34 cellular contexts compared by ENCODE assay signal in the genomic region with DNA sequence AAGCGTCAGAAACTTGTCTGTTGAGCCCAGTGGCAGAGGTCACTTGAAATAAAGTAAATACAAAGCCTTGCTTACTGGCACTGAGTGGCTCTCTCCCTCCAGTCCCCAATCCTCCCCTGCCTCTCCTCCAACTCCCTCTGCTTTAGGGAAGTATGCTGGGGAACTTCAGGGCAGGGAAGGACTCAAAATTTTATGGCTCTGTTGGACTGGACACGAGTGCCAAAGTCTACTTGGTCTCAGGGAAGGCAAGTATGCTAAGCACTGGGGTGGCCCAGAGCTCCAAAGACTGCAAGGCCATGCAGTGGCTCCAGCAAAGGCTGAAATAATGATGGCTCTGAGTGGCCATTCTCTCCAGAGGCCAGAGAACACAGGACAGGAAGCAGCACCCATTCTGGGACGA. TPM values are rescaled to one million over a fixed set of nuclear protein-coding genes. Genes with fewer than 3 reads are reported as not detected.
"Had no signal": no experiment of that assay in that cellular context is flagged by ENCODE, and none has a peak within 500 bp of the region (broad histone marks: within the 10 kb centered on the region; RNA-seq: fewer than 3 reads in every experiment).

No MANE protein-coding gene starts in this region.

- H3K4me1 Mint-ChIP-seq: activated CD8-positive, alpha-beta memory T cell treated with anti-CD3 and anti-CD28 coated beads, Interleukin-2, amount 10 ng/mL, durations not matched to agents 7 days and 5 days; activated naive CD8-positive, alpha-beta T cell treated with anti-CD3 and anti-CD28 coated beads, Interleukin-2, amount 50 U/mL, for 24 hours; brain had no signal

- H3K9me3 ChIP-seq: adrenal gland, ascending aorta, breast epithelium, colonic mucosa, gastrocnemius medialis, heart left ventricle had no signal

- H3K27me3 ChIP-seq: adrenal gland, ascending aorta, breast epithelium, cardiac muscle cell, colonic mucosa, gastrocnemius medialis, heart left ventricle had no signal

- H3K9me3 Mint-ChIP-seq: activated CD4-positive, alpha-beta memory T cell treated with anti-CD3 and anti-CD28 coated beads for 36 hours; activated CD4-positive, alpha-beta T cell treated with anti-CD3 and anti-CD28 coated beads, Interleukin-2, amount 10 ng/mL, durations not matched to agents 24 days and 14 days; activated naive CD8-positive, alpha-beta T cell treated with anti-CD3 and anti-CD28 coated beads for 36 hours; activated naive CD8-positive, alpha-beta T cell treated with anti-CD3 and anti-CD28 coated beads, Interleukin-2, amount 50 U/mL, for 24 hours; activated T-helper 1 cell treated with anti-CD3 and anti-CD28 coated beads, Interleukin-12 subunit alpha, Interleukin-12 subunit beta, Interleukin-2, Interleukin-4 antibody, amounts not matched to agents 30 ng/mL and 10 ng/mL and 1 ng/mL, durations not matched to agents 14 hours and 24 hours and 36 hours had no signal

- H3K4me3 Mint-ChIP-seq: activated CD4-positive, alpha-beta memory T cell treated with anti-CD3 and anti-CD28 coated beads for 36 hours; activated CD4-positive, alpha-beta T cell treated with anti-CD3 and anti-CD28 coated beads for 36 hours; activated CD4-positive, alpha-beta T cell treated with anti-CD3 and anti-CD28 coated beads, Interleukin-2, amount 10 ng/mL, durations not matched to agents 24 days and 14 days; activated CD8-positive, alpha-beta memory T cell treated with anti-CD3 and anti-CD28 coated beads, Interleukin-2, amount 10 ng/mL, durations not matched to agents 7 days and 5 days; activated CD8-positive, alpha-beta T cell treated with anti-CD3 and anti-CD28 coated beads, Interleukin-2, amount 10 ng/mL, durations not matched to agents 7 days and 5 days; activated naive CD8-positive, alpha-beta T cell treated with anti-CD3 and anti-CD28 coated beads for 36 hours; activated naive CD8-positive, alpha-beta T cell treated with anti-CD3 and anti-CD28 coated beads, Interleukin-2, amount 50 U/mL, for 24 hours; activated T-helper 1 cell treated with anti-CD3 and anti-CD28 coated beads, Interleukin-12 subunit alpha, Interleukin-12 subunit beta, Interleukin-2, Interleukin-4 antibody, amounts not matched to agents 30 ng/mL and 10 ng/mL and 1 ng/mL, durations not matched to agents 14 hours and 24 hours and 36 hours; brain had no signal

- DNase-seq: activated CD4-positive, alpha-beta memory T cell treated with anti-CD3 and anti-CD28 coated beads for 36 hours; activated CD4-positive, alpha-beta T cell treated with anti-CD3 and anti-CD28 coated beads for 36 hours; activated CD4-positive, alpha-beta T cell treated with anti-CD3 and anti-CD28 coated beads, Interleukin-2, amount 10 ng/mL, durations not matched to agents 24 days and 14 days; activated CD4-positive, CD25-positive, alpha-beta regulatory T cell; activated CD4-positive, CD25-positive, alpha-beta regulatory T cell treated with anti-CD3 and anti-CD28 coated beads, Interleukin-2, amount 50 U/mL, for 72 hours; activated CD8-positive, alpha-beta memory T cell treated with anti-CD3 and anti-CD28 coated beads, Interleukin-2, amount 10 ng/mL, durations not matched to agents 7 days and 5 days; activated CD8-positive, alpha-beta memory T cell treated with anti-CD3 and anti-CD28 coated beads, Interleukin-2, amount 50 U/mL, for 4 hours; activated CD8-positive, alpha-beta T cell treated with anti-CD3 and anti-CD28 coated beads, Interleukin-2, amount 10 ng/mL, durations not matched to agents 7 days and 5 days; activated gamma-delta T cell; activated naive CD4-positive, alpha-beta T cell; activated naive CD4-positive, alpha-beta T cell treated with anti-CD3 and anti-CD28 coated beads, Interleukin-2, amount 50 U/mL, for 16 hours; activated naive CD8-positive, alpha-beta T cell treated with anti-CD3 and anti-CD28 coated beads for 36 hours; activated naive CD8-positive, alpha-beta T cell treated with anti-CD3 and anti-CD28 coated beads, Interleukin-2, amount 50 U/mL, for 24 hours; activated T-cell treated with anti-CD3 and anti-CD28 coated beads, Interleukin-2, amount 50 U/mL, for 1 hour; activated T-cell treated with anti-CD3 and anti-CD28 coated beads, Interleukin-2, amount 50 U/mL, for 48 hours; adrenal gland; central memory CD4-positive, alpha-beta T cell; cerebellar nuclear complex; colonic mucosa; effector CD8-positive, alpha-beta T cell; foreskin fibroblast; gastrocnemius medialis; glutamatergic neuron; heart left ventricle; T-helper 1 cell; T-helper 2 cell had no signal

- H3K4me1 ChIP-seq: adrenal gland, ascending aorta, breast epithelium, colonic mucosa, gastrocnemius medialis, heart left ventricle had no signal

- H3K27ac Mint-ChIP-seq: activated CD4-positive, alpha-beta memory T cell treated with anti-CD3 and anti-CD28 coated beads for 36 hours; activated CD4-positive, alpha-beta T cell treated with anti-CD3 and anti-CD28 coated beads for 36 hours; activated CD4-positive, alpha-beta T cell treated with anti-CD3 and anti-CD28 coated beads, Interleukin-2, amount 10 ng/mL, durations not matched to agents 24 days and 14 days; activated CD8-positive, alpha-beta memory T cell treated with anti-CD3 and anti-CD28 coated beads, Interleukin-2, amount 10 ng/mL, durations not matched to agents 7 days and 5 days; activated CD8-positive, alpha-beta T cell treated with anti-CD3 and anti-CD28 coated beads, Interleukin-2, amount 10 ng/mL, durations not matched to agents 7 days and 5 days; activated naive CD8-positive, alpha-beta T cell treated with anti-CD3 and anti-CD28 coated beads for 36 hours; activated naive CD8-positive, alpha-beta T cell treated with anti-CD3 and anti-CD28 coated beads, Interleukin-2, amount 50 U/mL, for 24 hours; activated T-helper 1 cell treated with anti-CD3 and anti-CD28 coated beads, Interleukin-12 subunit alpha, Interleukin-12 subunit beta, Interleukin-2, Interleukin-4 antibody, amounts not matched to agents 30 ng/mL and 10 ng/mL and 1 ng/mL, durations not matched to agents 14 hours and 24 hours and 36 hours; brain had no signal

- H3K27ac ChIP-seq: adrenal gland, ascending aorta, breast epithelium, cardiac muscle cell, colonic mucosa, gastrocnemius medialis, heart left ventricle had no signal

- H3K4me3 ChIP-seq: adrenal gland, ascending aorta, breast epithelium, cardiac muscle cell, colonic mucosa, gastrocnemius medialis, heart left ventricle had no signal

- ATAC-seq: activated CD4-positive, alpha-beta T cell treated with anti-CD3 and anti-CD28 coated beads for 36 hours; activated CD8-positive, alpha-beta memory T cell treated with anti-CD3 and anti-CD28 coated beads, Interleukin-2, amount 10 ng/mL, durations not matched to agents 7 days and 5 days; activated CD8-positive, alpha-beta T cell treated with anti-CD3 and anti-CD28 coated beads, Interleukin-2, amount 10 ng/mL, durations not matched to agents 7 days and 5 days; activated naive CD8-positive, alpha-beta T cell treated with anti-CD3 and anti-CD28 coated beads, Interleukin-2, amount 50 U/mL, for 24 hours; esophagus mucosa; gastrocnemius medialis; heart left ventricle had no signal

- H3K36me3 ChIP-seq: adrenal gland, ascending aorta, breast epithelium, cardiac muscle cell, colonic mucosa had no signal

- FAIRE-seq: endometrium, endothelial cell of umbilical vein had no signal

RNA-seq across cellular contexts. Expression of gene PLGRKT, which starts 9.6 kb away (rescaled TPM):
- total RNA-seq: ascending aorta had no signal

RNA-seq across cellular contexts. Expression of gene CD274, which starts 22.2 kb away (rescaled TPM):
- total RNA-seq: cardiac muscle cell had no signal
- polyA plus RNA-seq: cardiac muscle cell had no signal
